ENCODE assay signal across 16 cellular contexts in the genomic region with DNA sequence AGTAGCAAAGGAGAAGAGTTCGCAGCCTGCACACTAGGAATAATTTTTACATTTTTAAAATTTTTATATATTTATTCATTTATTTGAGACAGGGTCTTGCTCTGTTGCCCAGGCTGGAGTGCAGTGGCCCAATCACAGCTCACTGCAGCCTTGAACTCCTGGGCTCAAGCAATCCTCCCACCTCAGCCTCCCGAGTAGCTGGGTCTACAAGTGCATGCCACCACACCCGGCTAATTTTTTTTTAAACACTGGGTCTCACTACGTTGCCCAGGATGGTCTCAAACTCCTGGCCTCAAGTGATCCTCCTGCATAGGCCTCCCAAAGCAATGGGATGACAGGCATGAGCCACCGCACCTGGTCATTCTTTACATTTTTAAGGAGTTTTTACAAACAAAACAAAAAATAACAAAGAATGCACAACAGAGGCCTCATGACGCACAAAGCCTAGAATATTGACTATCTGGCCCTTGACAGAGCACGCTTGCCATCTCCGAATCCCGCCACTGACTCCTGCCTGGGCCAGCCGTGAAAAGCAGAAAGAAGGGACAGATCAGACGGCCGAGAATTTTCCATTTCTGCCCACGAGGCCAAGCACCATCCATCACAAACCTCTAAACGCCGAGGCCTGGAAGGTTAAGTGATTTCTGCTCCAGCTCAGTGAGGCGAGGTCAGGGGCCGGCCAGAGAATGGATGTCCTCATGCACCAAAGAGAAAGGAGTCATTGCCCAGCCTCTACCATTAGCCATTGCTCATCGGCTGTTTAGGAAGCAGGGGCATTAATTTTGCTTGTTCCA.
DNase-seq lines count a peak whose midpoint lies in the region; ATAC-seq and TF ChIP-seq lines count a peak whose summit lies in the region.
"Had no signal": no experiment of that assay in that cellular context is flagged by ENCODE, and none has a peak within 500 bp of the region (broad histone marks: within the 10 kb centered on the region; RNA-seq: fewer than 3 reads in every experiment).

No MANE protein-coding gene starts in this region.

- H3K27ac Mint-ChIP-seq in dendritic cell treated with granulocyte-macrophage colony-stimulating factor and Interleukin-4, amounts not matched to agents 40 ng/mL and 50 ng/mL, for 4 days = peak overlapping the region; percentile 47
- H3K27ac Mint-ChIP-seq: activated CD4-positive, alpha-beta T cell treated with anti-CD3 and anti-CD28 coated beads, Interleukin-2, amount 10 ng/mL, durations not matched to agents 24 days and 14 days; activated naive CD8-positive, alpha-beta T cell treated with anti-CD3 and anti-CD28 coated beads for 36 hours; immature natural killer cell had no signal

- BruUV-seq in Panc1 (replicated peaks; lab: Mats Ljungman, UMichigan) = no TSS peak

- TF ChIP-seq CTCF in Panc1 (IDR thresholded peaks at IDR 0.05) = no peak

- ATAC-seq in Panc1 (no peak), HG02852 (IDR thresholded peaks at IDR 0.05; ENCODE audit: unreplicated experiment) (no peak)

- DNase-seq in Panc1 (ENCODE audit: low read depth, low spot score) (no peak), superior temporal gyrus (ENCODE audit: extremely low spot score) (peak; percentile 26), NCI-H2029 treated with DMSO at 0.1 percent for 48 hours (lab: John Stamatoyannopoulos, UW) (no peak), NCI-H524 treated with DMSO at 0.1 percent for 48 hours (lab: John Stamatoyannopoulos, UW) (no peak)
- DNase-seq: activated CD4-positive, alpha-beta T cell treated with anti-CD3 and anti-CD28 coated beads, Interleukin-2, amount 10 ng/mL, durations not matched to agents 24 days and 14 days; activated naive CD8-positive, alpha-beta T cell treated with anti-CD3 and anti-CD28 coated beads for 36 hours; activated T-cell treated with anti-CD3 and anti-CD28 coated beads for 4 hours; immature natural killer cell; NCI-H2227 treated with DMSO at 0.1 percent for 48 hours; posterior cingulate gyrus had no signal

- POLR2A ChIA-PET in Panc1 (lab: Charles Lee) = no interaction called here

- no peak overlapping the region for H3K4me3 Mint-ChIP-seq in dendritic cell treated with granulocyte-macrophage colony-stimulating factor and Interleukin-4, amounts not matched to agents 40 ng/mL and 50 ng/mL, for 4 days
- H3K4me3 Mint-ChIP-seq: activated CD4-positive, alpha-beta T cell treated with anti-CD3 and anti-CD28 coated beads, Interleukin-2, amount 10 ng/mL, durations not matched to agents 24 days and 14 days; activated naive CD8-positive, alpha-beta T cell treated with anti-CD3 and anti-CD28 coated beads for 36 hours; central memory CD8-positive, alpha-beta T cell; immature natural killer cell had no signal

- no peak overlapping the region for H3K4me3 ChIP-seq in Panc1 (ENCODE audit: low read depth in 2 of 2, low read length in 2 of 2)
- H3K4me3 ChIP-seq in muscle layer of duodenum (ENCODE audit: low read depth in 1 of 2, low read length in 2 of 2) = no peak overlapping the region

- CTCF ChIA-PET in Panc1 (lab: Charles Lee) = interaction anchor here (0.5 kb wide), 1 partner anchor 10 kb away, joined by 3 read pairs; no protein-coding TSS in a partner anchor

- H3K27me3 ChIP-seq in Panc1 (ENCODE audit: control insufficient read depth, insufficient read depth, low read length) (no peaks in the 10 kb centered on the region), muscle layer of duodenum (ENCODE audit: low read depth, low read length) (no peaks in the 10 kb centered on the region)

- intact Hi-C loops in Panc1 (cut with micrococcal nuclease; ENCODE audit: unreplicated experiment) = no loop called here
- intact Hi-C loops in dendritic cell treated with granulocyte-macrophage colony-stimulating factor and Interleukin-4, amounts not matched to agents 40 ng/mL and 50 ng/mL, for 4 days (cut with micrococcal nuclease) = no loop called here

- H3K9me3 ChIP-seq in Panc1 (ENCODE audit: control insufficient read depth, insufficient read depth, low read depth, low read length) = peaks cover 3% of the 10 kb centered on the region; the same call in 1 of the 2 replicates
- H3K9me3 ChIP-seq in muscle layer of duodenum (ENCODE audit: control insufficient read depth in 1 of 2, low read length in 2 of 2) = no peaks in the 10 kb centered on the region
- H3K9me3 ChIP-seq: SK-N-SH had no signal

- no peaks in the 10 kb centered on the region for H3K36me3 Mint-ChIP-seq in dendritic cell treated with granulocyte-macrophage colony-stimulating factor and Interleukin-4, amounts not matched to agents 40 ng/mL and 50 ng/mL, for 4 days (ENCODE audit: low read depth)
- H3K36me3 Mint-ChIP-seq: immature natural killer cell had no signal

- H3K4me1 Mint-ChIP-seq in dendritic cell treated with granulocyte-macrophage colony-stimulating factor and Interleukin-4, amounts not matched to agents 40 ng/mL and 50 ng/mL, for 4 days (ENCODE audit: low read depth) = peaks cover 65% of the 10 kb centered on the region

- peaks cover 1% of the 10 kb centered on the region for H3K27me3 Mint-ChIP-seq in dendritic cell treated with granulocyte-macrophage colony-stimulating factor and Interleukin-4, amounts not matched to agents 40 ng/mL and 50 ng/mL, for 4 days

- in situ Hi-C loops in Panc1 (cut with HindIII; ENCODE audit: low pct_unique_long_range_greater_than_20kb, low sequenced_read_pairs) = no loop called here

- H3K4me1 ChIP-seq in Panc1 (ENCODE audit: control insufficient read depth, insufficient read depth, low read length) (peaks cover 92% of the 10 kb centered on the region), muscle layer of duodenum (ENCODE audit: control insufficient read depth in 1 of 2, insufficient read depth in 2 of 2, low read length in 2 of 2) (peaks cover 16 to 38% of the 10 kb centered on the region in 2 donors)

- H3K9me3 Mint-ChIP-seq in dendritic cell treated with granulocyte-macrophage colony-stimulating factor and Interleukin-4, amounts not matched to agents 40 ng/mL and 50 ng/mL, for 4 days = no peaks in the 10 kb centered on the region
- H3K9me3 Mint-ChIP-seq: activated CD4-positive, alpha-beta T cell treated with anti-CD3 and anti-CD28 coated beads, Interleukin-2, amount 10 ng/mL, durations not matched to agents 24 days and 14 days; activated naive CD8-positive, alpha-beta T cell treated with anti-CD3 and anti-CD28 coated beads for 36 hours; central memory CD8-positive, alpha-beta T cell; immature natural killer cell had no signal

- H3K36me3 ChIP-seq in Panc1 (ENCODE audit: control insufficient read depth, insufficient read depth, low read length) (no peaks in the 10 kb centered on the region), muscle layer of duodenum (ENCODE audit: control insufficient read depth in 1 of 2, insufficient read depth in 2 of 2, low read length in 2 of 2) (no peaks in the 10 kb centered on the region)

- H3K27ac ChIP-seq in Panc1 (ENCODE audit: low read length) = peak overlapping the region; percentile 100
- H3K27ac ChIP-seq in muscle layer of duodenum (ENCODE audit: low read length) = peak overlapping the region; percentile 69
- H3K27ac ChIP-seq: KMS-11 had no signal
